ENCODE assay signal across 9 cellular contexts in genomic region chr7:132709971-132710567, GRCh38.
DNase-seq lines count a peak whose midpoint lies in the region; ATAC-seq and TF ChIP-seq lines count a peak whose summit lies in the region.
"Had no signal": no experiment of that assay in that cellular context is flagged by ENCODE, and none has a peak within 500 bp of the region (broad histone marks: within the 10 kb centered on the region; RNA-seq: fewer than 3 reads in every experiment).

No MANE protein-coding gene starts in this region.

- H3K4me1 Mint-ChIP-seq in chondrocyte (ENCODE audit: low read depth) = no peaks in the 10 kb centered on the region
- H3K4me1 Mint-ChIP-seq in stimulated activated naive B cell treated with anti-CD40 and anti-IgM and Interleukin-4, amounts not matched to agents 10 μg/mL and 1 μg/mL and 100 μg/mL, for 72 hours = peaks cover 0 to 7% of the 10 kb centered on the region in 2 donors

- H3K4me2 ChIP-seq in Loucy (ENCODE audit: low read depth, low read length, poor library complexity, severe bottlenecking) (no peak overlapping the region), neuronal stem cell (ENCODE audit: insufficient read depth, low read length, poor library complexity, severe bottlenecking) (no peak overlapping the region)
- H3K4me2 ChIP-seq: BLaER1 had no signal

- H4K91ac ChIP-seq in neuronal stem cell (ENCODE audit: low read depth, low read length, poor library complexity) = no peak overlapping the region

- no CpG with 5 or more reads among the region's 7 CpGs for WGBS in neuronal stem cell (ENCODE audit: extremely low coverage in 2 of 2, insufficient read length in 2 of 2, insufficient replicate concordance in 1 of 2), 2 donors
- 61 to 70% (median 64%) methylated on average over 7 of the region's 7 CpGs for WGBS in ovary, 3 donors

- H2AFZ ChIP-seq in Loucy (ENCODE audit: low read length) = no peak overlapping the region
- H2AFZ ChIP-seq in neuronal stem cell (ENCODE audit: low read length) = no peak overlapping the region

- no peak overlapping the region for H3K18ac ChIP-seq in neuronal stem cell (ENCODE audit: low read length)

- H3K4me3 ChIP-seq in Loucy (ENCODE audit: low read length, poor library complexity, severe bottlenecking) = no peak overlapping the region
- H3K4me3 ChIP-seq in neuronal stem cell (ENCODE audit: low read length in 2 of 2) = no peak overlapping the region
- no peak overlapping the region for H3K4me3 ChIP-seq in ovary
- H3K4me3 ChIP-seq: BLaER1 had no signal

- no peaks in the 10 kb centered on the region for H3K79me1 ChIP-seq in neuronal stem cell (ENCODE audit: low read depth, low read length)

- H4K8ac ChIP-seq in neuronal stem cell (ENCODE audit: low read depth, low read length) = no peak overlapping the region

- intact Hi-C loops in ovary (cut with DNase I) = no loop called here

- H3K4me3 Mint-ChIP-seq in chondrocyte (ENCODE audit: unreplicated experiment) = no peak overlapping the region
- H3K4me3 Mint-ChIP-seq in stimulated activated naive B cell treated with anti-CD40 and anti-IgM and Interleukin-4, amounts not matched to agents 10 μg/mL and 1 μg/mL and 100 μg/mL, for 72 hours = no peak overlapping the region

- no peak overlapping the region for H3K14ac ChIP-seq in neuronal stem cell (ENCODE audit: low read length)

- H3K36me3 Mint-ChIP-seq in chondrocyte (ENCODE audit: low read depth) = no peaks in the 10 kb centered on the region
- H3K36me3 Mint-ChIP-seq in stimulated activated naive B cell treated with anti-CD40 and anti-IgM and Interleukin-4, amounts not matched to agents 10 μg/mL and 1 μg/mL and 100 μg/mL, for 72 hours = no peaks in the 10 kb centered on the region

- no peak for ATAC-seq in stimulated activated naive B cell treated with anti-CD40 and anti-IgM and Interleukin-4, amounts not matched to agents 10 μg/mL and 1 μg/mL and 100 μg/mL, for 72 hours (replicated peaks)

- H3K79me2 ChIP-seq in Loucy (ENCODE audit: insufficient read depth, low read length) = no peaks in the 10 kb centered on the region

- no peaks in the 10 kb centered on the region for H3K9me3 ChIP-seq in Loucy (ENCODE audit: insufficient read depth, low read depth, low read length)
- H3K9me3 ChIP-seq in neuronal stem cell (replicated peaks in 1 of 2; ENCODE audit: control insufficient read depth in 2 of 2, insufficient read depth in 1 of 2, low read depth in 1 of 2, low read length in 2 of 2) = no peaks in the 10 kb centered on the region
- no peaks in the 10 kb centered on the region for H3K9me3 ChIP-seq in ovary
- H3K9me3 ChIP-seq: BLaER1 had no signal

- no peaks in the 10 kb centered on the region for H3K9me3 Mint-ChIP-seq in chondrocyte (ENCODE audit: low read depth)
- no peaks in the 10 kb centered on the region for H3K9me3 Mint-ChIP-seq in stimulated activated naive B cell treated with anti-CD40 and anti-IgM and Interleukin-4, amounts not matched to agents 10 μg/mL and 1 μg/mL and 100 μg/mL, for 72 hours

- H3K4me1 ChIP-seq in Loucy (ENCODE audit: insufficient read depth, low read length, poor library complexity, severe bottlenecking) (peaks cover 5% of the 10 kb centered on the region), neuronal stem cell (ENCODE audit: control insufficient read depth in 2 of 2, insufficient read depth in 1 of 2, low read depth in 1 of 2, low read length in 2 of 2) (no peaks in the 10 kb centered on the region), ovary (ENCODE audit: insufficient read depth) (no peaks in the 10 kb centered on the region)

- H4K20me1 ChIP-seq in Loucy (ENCODE audit: insufficient read depth, low read length, poor library complexity, severe bottlenecking) = no peaks in the 10 kb centered on the region
- H4K20me1 ChIP-seq: BLaER1 had no signal

- DNase-seq in NCI-H1694 treated with DMSO at 0.1 percent for 48 hours (lab: John Stamatoyannopoulos, UW) (peak; percentile 4), NCI-H1694 (lab: John Stamatoyannopoulos, UW) (no peak), chondrocyte (ENCODE audit: low spot score) (no peak), neuronal stem cell (ENCODE audit: low spot score) (peak; percentile 5), ovary (no peak)
- DNase-seq in activated CD8-positive, alpha-beta memory T cell treated with anti-CD3 and anti-CD28 coated beads, Interleukin-2, amount 50 U/mL, for 48 hours = no peak
- DNase-seq in stimulated activated naive B cell treated with anti-CD40 and anti-IgM and Interleukin-4, amounts not matched to agents 10 μg/mL and 1 μg/mL and 100 μg/mL, for 72 hours = no peak

- H3K27me3 Mint-ChIP-seq in chondrocyte (ENCODE audit: low read depth) = peaks cover 5% of the 10 kb centered on the region
- H3K27me3 Mint-ChIP-seq in stimulated activated naive B cell treated with anti-CD40 and anti-IgM and Interleukin-4, amounts not matched to agents 10 μg/mL and 1 μg/mL and 100 μg/mL, for 72 hours = no peaks in the 10 kb centered on the region

- H3K36me3 ChIP-seq in Loucy (ENCODE audit: insufficient read depth, low read length) (no peaks in the 10 kb centered on the region), neuronal stem cell (replicated peaks in 1 of 2; ENCODE audit: control insufficient read depth in 2 of 2, insufficient read depth in 2 of 2, low read length in 2 of 2) (no peaks in the 10 kb centered on the region), ovary (no peaks in the 10 kb centered on the region)
- H3K36me3 ChIP-seq: BLaER1 had no signal

- H3K9ac ChIP-seq in Loucy (ENCODE audit: low read depth, low read length, poor library complexity, severe bottlenecking) (no peak overlapping the region), neuronal stem cell (ENCODE audit: low read depth, low read length, poor library complexity) (no peak overlapping the region)
- H3K9ac ChIP-seq: BLaER1 had no signal

- no peak for TF ChIP-seq EP300 in ovary (IDR thresholded peaks at IDR 0.05)

- no peak for TF ChIP-seq POLR2A in ovary (IDR thresholded peaks at IDR 0.05)

- H3K27ac Mint-ChIP-seq in chondrocyte (ENCODE audit: unreplicated experiment) = no peak overlapping the region
- H3K27ac Mint-ChIP-seq in stimulated activated naive B cell treated with anti-CD40 and anti-IgM and Interleukin-4, amounts not matched to agents 10 μg/mL and 1 μg/mL and 100 μg/mL, for 72 hours = no peak overlapping the region

- H2BK5ac ChIP-seq in neuronal stem cell (ENCODE audit: low read length) = no peak overlapping the region

- H3K27ac ChIP-seq in neuronal stem cell (replicated peaks; ENCODE audit: low read length) (no peak overlapping the region), ovary (no peak overlapping the region)
- H3K27ac ChIP-seq: BLaER1 had no signal

- H2BK120ac ChIP-seq in neuronal stem cell (ENCODE audit: low read depth, low read length) = no peak overlapping the region

- no peak overlapping the region for H2BK15ac ChIP-seq in neuronal stem cell (ENCODE audit: low read length)

- no peak overlapping the region for H3K4ac ChIP-seq in neuronal stem cell (ENCODE audit: low read length)

- no peaks in the 10 kb centered on the region for H3F3A ChIP-seq in Loucy (ENCODE audit: low read depth)

- H2BK12ac ChIP-seq in neuronal stem cell (ENCODE audit: low read length) = no peak overlapping the region

- H3K27me3 ChIP-seq in Loucy (ENCODE audit: insufficient read depth, low read length, poor library complexity, severe bottlenecking) = no peaks in the 10 kb centered on the region
- H3K27me3 ChIP-seq in neuronal stem cell (ENCODE audit: control insufficient read depth in 3 of 3, insufficient read depth in 3 of 3, low read depth in 1 of 3, low read length in 3 of 3) = no peaks in the 10 kb centered on the region
- H3K27me3 ChIP-seq in ovary = no peaks in the 10 kb centered on the region
- H3K27me3 ChIP-seq: BLaER1 had no signal

- H3K9me2 ChIP-seq in Loucy (replicated peaks; ENCODE audit: low read depth, low read length) = no peaks in the 10 kb centered on the region

- H3K23ac ChIP-seq in neuronal stem cell (ENCODE audit: low read depth, low read length, poor library complexity) = no peak overlapping the region

- TF ChIP-seq CTCF in Loucy (conservative IDR thresholded peaks at IDR 0.05; ENCODE audit: low read length) (peak; percentile 70), chondrocyte (IDR thresholded peaks at IDR 0.05) (peak; percentile 82), ovary (IDR thresholded peaks at IDR 0.05) (no peak)

- no peak overlapping the region for H2AK5ac ChIP-seq in neuronal stem cell (ENCODE audit: low read depth, low read length)

Comparison
In these comparisons a context has a peak if more than half of its experiments do, and no peak if none do; other contexts are left out.
1. DNase-seq: peak in NCI-H1694 treated with DMSO at 0.1 percent for 48 hours (single experiment) and neuronal stem cell (single experiment); none in NCI-H1694 (single experiment), chondrocyte (single experiment), ovary (0 of 5), activated CD8-positive, alpha-beta memory T cell treated with anti-CD3 and anti-CD28 coated beads, Interleukin-2, amount 50 U/mL, for 48 hours (single experiment) and stimulated activated naive B cell treated with anti-CD40 and anti-IgM and Interleukin-4, amounts not matched to agents 10 μg/mL and 1 μg/mL and 100 μg/mL, for 72 hours (single experiment).
2. CTCF ChIP-seq: peak in Loucy (single experiment) and chondrocyte (single experiment); none in ovary (0 of 3).